In the genomic region with DNA sequence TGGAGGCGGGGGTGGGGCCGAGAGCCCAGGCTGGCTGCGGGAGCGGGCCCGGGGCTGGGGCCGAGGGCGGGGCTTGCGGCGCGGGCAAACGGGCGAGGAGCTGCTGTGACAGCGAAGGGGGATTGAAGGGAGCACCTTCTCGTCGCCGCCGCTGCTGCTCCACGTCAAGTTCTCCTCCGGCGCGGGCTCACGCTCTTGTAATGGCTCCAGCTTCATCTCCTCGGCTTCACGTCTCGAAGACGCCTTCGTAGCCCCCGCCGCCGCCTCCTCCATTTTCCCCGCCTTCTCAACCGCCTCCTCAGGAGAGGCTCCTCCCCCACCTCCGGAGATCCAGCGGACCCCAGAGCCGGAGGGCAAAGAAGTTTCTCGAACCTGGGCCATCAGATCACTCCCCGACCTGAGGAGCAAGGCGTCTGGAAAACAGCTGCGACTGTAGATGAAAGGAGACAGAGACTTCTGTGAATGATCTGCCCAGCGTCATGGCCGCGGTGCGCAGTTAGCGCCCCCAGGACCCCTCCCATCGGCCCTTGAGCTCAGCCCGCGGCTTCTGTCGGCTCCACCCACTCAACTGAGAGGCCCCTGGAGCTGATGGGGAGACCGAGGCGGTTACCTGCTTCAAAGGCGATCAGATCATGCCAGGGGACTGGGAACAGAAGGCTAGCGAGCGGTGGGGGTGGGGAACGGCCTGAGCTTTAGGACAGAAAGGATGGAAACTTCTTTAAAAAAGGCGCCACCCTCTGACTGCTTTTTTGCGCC, we compare ENCODE assay signal across 8 cellular contexts. TPM values are rescaled to one million over a fixed set of nuclear protein-coding genes. Genes with fewer than 3 reads are reported as not detected.
A peak's percentile ranks its signal among the peaks of the same experiment; 100 is the strongest.
DNase-seq lines count a peak whose midpoint lies in the region; ATAC-seq and TF ChIP-seq lines count a peak whose summit lies in the region.

No MANE protein-coding gene starts in this region.

- H3K9me3 Mint-ChIP-seq in neural crest cell, result peaks cover 6% of the 10 kb centered on the region

- DNase-seq in AG04450 (ENCODE audit: low read depth, low spot score) (no peak), fibroblast of peridontal ligament (ENCODE audit: extremely low read depth) (peak; percentile 9), neural crest cell (ENCODE audit: low read depth, low spot score) (peak; percentile 34), testis (peak; percentile 80)
- DNase-seq in activated T-helper 1 cell treated with anti-CD3 and anti-CD28 coated beads, Interleukin-2, amount 50 U/mL, for 16 hours (ENCODE audit: low read depth in 1 of 2, low spot score in 1 of 2), result peak; percentile 25 to 36

- H3K36me3 ChIP-seq in OCI-LY3 (replicated peaks; ENCODE audit: low read depth, low read length), result no peaks in the 10 kb centered on the region
- H3K36me3 ChIP-seq in testis (ENCODE audit: low read depth, missing control alignments), result no peaks in the 10 kb centered on the region

- peak overlapping the region; percentile 71 for H3K4me3 ChIP-seq in AG04450 (ENCODE audit: low read depth, low read length)
- H3K4me3 ChIP-seq in OCI-LY3 (ENCODE audit: low read length), result peak overlapping the region; percentile 90
- H3K4me3 ChIP-seq in testis, result peak overlapping the region; percentile 61 to 73

- 1% methylated on average over 29 of the region's 56 CpGs; no CpG with 5 or more reads in 1 of the 2 donors for WGBS in testis, 2 donors

- peak overlapping the region; percentile 91 for H2AFZ ChIP-seq in OCI-LY3 (ENCODE audit: low read depth, low read length)

- no peak for TF ChIP-seq POLR2A in testis (IDR thresholded peaks at IDR 0.05)

- H3K4me1 Mint-ChIP-seq in neural crest cell, result peaks cover 20% of the 10 kb centered on the region

- intact Hi-C loops in testis (cut with DNase I; ENCODE audit: low total_unique reads), result no loop called here

- CTCF ChIA-PET in AG04450 (lab: Charles Lee), result interaction anchor here (1.3 to 1.4 kb wide), 2 partner anchors 229 to 353 kb away, joined by 5 to 7 read pairs; partner anchors contain the start of gene RRAGB

- peak overlapping the region; percentile 86 for H3K4me2 ChIP-seq in OCI-LY3 (ENCODE audit: low read length)

- H4K20me1 ChIP-seq in OCI-LY3 (ENCODE audit: insufficient read depth, low read length), result no peaks in the 10 kb centered on the region

- peak overlapping the region; percentile 96 for H3K27ac Mint-ChIP-seq in neural crest cell (ENCODE audit: unreplicated experiment)

- H3K27ac ChIP-seq in AG04450 (ENCODE audit: low read depth, low read length) (peak overlapping the region; percentile 80), OCI-LY3 (ENCODE audit: low read length) (peak overlapping the region; percentile 66), testis (peak overlapping the region; percentile 94 to 96)

- H3K36me3 Mint-ChIP-seq in neural crest cell (ENCODE audit: low read depth), result peaks cover 18% of the 10 kb centered on the region

- H3K9me3 ChIP-seq in AG04450 (ENCODE audit: control insufficient read depth, insufficient read depth, low read length) (no peaks in the 10 kb centered on the region), OCI-LY3 (ENCODE audit: insufficient read depth, low read length) (no peaks in the 10 kb centered on the region), testis (no peaks in the 10 kb centered on the region)

- POLR2A ChIA-PET in AG04450 (lab: Yijun Ruan, JAX), result interaction anchor here (0.6 to 1.5 kb wide), 3 partner anchors 37 to 327 kb away, joined by 3 to 13 read pairs (median 5); partner anchors contain the start of genes MAGEH1 and RRAGB

- peaks cover 14% of the 10 kb centered on the region for H3K4me1 ChIP-seq in OCI-LY3 (ENCODE audit: low read length)
- H3K4me1 ChIP-seq in testis, result no peaks in the 10 kb centered on the region

- TF ChIP-seq CTCF in AG04450 (IDR thresholded peaks at IDR 0.05; ENCODE audit: low read depth, low read length) (no peak), OCI-LY3 (IDR thresholded peaks at IDR 0.05; ENCODE audit: low read depth, low read length) (no peak), neural crest cell (conservative IDR thresholded peaks at IDR 0.05) (no peak), testis (IDR thresholded peaks at IDR 0.05) (no peak)

- peak overlapping the region; percentile 92 for H3K4me3 Mint-ChIP-seq in neural crest cell

- ATAC-seq in GM18909 (IDR thresholded peaks at IDR 0.05; ENCODE audit: poor library complexity, unreplicated experiment) (peak; percentile 60), HG03175 (IDR thresholded peaks at IDR 0.05; ENCODE audit: unreplicated experiment) (peak; percentile 57)

- no peaks in the 10 kb centered on the region for H3K27me3 ChIP-seq in AG04450 (ENCODE audit: control insufficient read depth, insufficient read depth, low read length)
- H3K27me3 ChIP-seq in OCI-LY3 (ENCODE audit: low read depth, low read length), result no peaks in the 10 kb centered on the region
- no peaks in the 10 kb centered on the region for H3K27me3 ChIP-seq in testis

- H3K9ac ChIP-seq in OCI-LY3 (ENCODE audit: low read length), result peak overlapping the region; percentile 85

- no peaks in the 10 kb centered on the region for H3K79me2 ChIP-seq in OCI-LY3 (ENCODE audit: low read length)

- H3K27me3 Mint-ChIP-seq in neural crest cell (ENCODE audit: low read depth), result no peaks in the 10 kb centered on the region

RNA-seq across cellular contexts. Expression of gene USP51, which starts 0.9 kb away (rescaled TPM):
- polyA plus RNA-seq in AG04450 (2011; rRNA removed) (0.96 and 1.4 TPM in 2 replicates), testis (ENCODE audit: insufficient read depth, low read depth, low replicate concordance) (0.50 TPM)
- 3.8 and 4.3 TPM in 2 replicates for polyA minus RNA-seq in AG04450 (2011; rRNA and poly(A)+ RNA removed)
- total RNA-seq in neural crest cell (9.4 and 9.9 TPM in 2 replicates), testis (10 to 100 TPM in 1 of 2 donors, 1 to 10 TPM in 1; 9.6 to 13.3 TPM)

RNA-seq across cellular contexts. Expression of gene MAGEH1, which starts 36.8 kb away (rescaled TPM):
- polyA plus RNA-seq in AG04450 (2011; rRNA removed) (31.5 and 41.9 TPM in 2 replicates), testis (ENCODE audit: insufficient read depth, low read depth, low replicate concordance) (87.0 TPM)
- 12.9 and 14.7 TPM in 2 replicates for polyA minus RNA-seq in AG04450 (2011; rRNA and poly(A)+ RNA removed)
- total RNA-seq in neural crest cell (24.8 and 27.5 TPM in 2 replicates), testis (100 to 1,000 TPM; 103 to 119 TPM)
